ENCODE assay signal across 22 cellular contexts in the genomic region with DNA sequence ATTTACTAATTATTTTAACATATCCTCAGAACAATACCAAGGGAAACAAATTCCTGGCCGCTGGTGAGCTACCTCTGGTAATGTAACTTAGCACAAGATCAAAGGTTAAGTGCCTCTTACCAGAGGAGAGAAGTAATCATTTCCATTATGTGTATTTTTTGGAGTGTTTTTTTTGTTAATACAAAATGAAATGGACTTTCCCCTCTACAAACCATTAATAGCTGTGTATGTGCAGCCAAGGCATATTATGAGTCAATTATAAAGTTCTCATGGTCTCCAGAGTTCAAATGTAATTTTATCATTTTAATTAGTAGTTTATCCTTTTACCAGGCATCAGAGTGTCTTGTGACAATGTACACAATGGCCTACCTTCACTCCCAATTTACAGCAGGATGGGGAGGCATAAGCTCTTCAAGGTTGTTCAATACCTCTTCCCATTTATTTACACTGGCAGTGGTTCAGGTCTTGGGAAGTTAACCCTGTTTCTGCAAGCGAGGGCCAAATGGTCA.
A peak's percentile ranks its signal among the peaks of the same experiment; 100 is the strongest.
DNase-seq lines count a peak whose midpoint lies in the region; ATAC-seq and TF ChIP-seq lines count a peak whose summit lies in the region.
"Had no signal": no experiment of that assay in that cellular context is flagged by ENCODE, and none has a peak within 500 bp of the region (broad histone marks: within the 10 kb centered on the region; RNA-seq: fewer than 3 reads in every experiment).

No MANE protein-coding gene starts in this region.

- no peak for TF ChIP-seq CTCF in left lung (IDR thresholded peaks at IDR 0.05)

- no peaks in the 10 kb centered on the region for H3K36me3 ChIP-seq in left lung
- H3K36me3 ChIP-seq: SJSA1, spleen, uterus had no signal

- peaks cover 0 to 2% of the 10 kb centered on the region in 2 donors for H3K4me1 ChIP-seq in left lung
- H3K4me1 ChIP-seq: spleen, uterus had no signal

- H3K27ac ChIP-seq in left lung: no peak overlapping the region
- H3K27ac ChIP-seq: SJSA1, spleen, uterus had no signal

- no peak overlapping the region for H3K4me3 ChIP-seq in left lung
- H3K4me3 ChIP-seq: lung, SJSA1, spleen, uterus had no signal

- intact Hi-C loops in left lung (cut with DNase I): no loop called here
- intact Hi-C loops in posterior cingulate gyrus (cut with DNase I): no loop called here

- DNase-seq in COLO668 (lab: John Stamatoyannopoulos, UW; ENCODE audit: unreplicated experiment) (peak; percentile 38), NCI-H1105 (lab: John Stamatoyannopoulos, UW) (peak; percentile 68), NCI-H748 (lab: John Stamatoyannopoulos, UW; ENCODE audit: unreplicated experiment) (peak; percentile 96), left lung (no peak), SIG-M5 (lab: John Stamatoyannopoulos, UW) (no peak), posterior cingulate gyrus (no peak)
- DNase-seq: activated CD4-positive, alpha-beta T cell treated with anti-CD3 and anti-CD28 coated beads for 36 hours; activated CD8-positive, alpha-beta memory T cell treated with anti-CD3 and anti-CD28 coated beads, Interleukin-2, amount 50 U/mL, for 4 hours; activated naive CD4-positive, alpha-beta T cell; CD4-positive, alpha-beta memory T cell; foreskin fibroblast; GDM1; GOT3; natural killer cell; NCI-H2081 treated with DMSO at 0.1 percent for 48 hours; spleen; stimulated activated naive B cell treated with anti-CD40 and anti-IgM and Interleukin-4, amounts not matched to agents 10 μg/mL and 1 μg/mL and 100 μg/mL, for 72 hours; uterus had no signal

- H3K27me3 ChIP-seq in left lung: no peaks in the 10 kb centered on the region
- H3K27me3 ChIP-seq: SJSA1, spleen, uterus had no signal

- peak; percentile 75 for ATAC-seq in left lung
- no peak for ATAC-seq in GM19395 (IDR thresholded peaks at IDR 0.05; ENCODE audit: unreplicated experiment)
- ATAC-seq in HG03108 (IDR thresholded peaks at IDR 0.05; ENCODE audit: unreplicated experiment): no peak
- ATAC-seq: activated CD4-positive, alpha-beta T cell treated with anti-CD3 and anti-CD28 coated beads for 36 hours; natural killer cell; stimulated activated naive B cell treated with anti-CD40 and anti-IgM and Interleukin-4, amounts not matched to agents 10 μg/mL and 1 μg/mL and 100 μg/mL, for 72 hours had no signal

- no peaks in the 10 kb centered on the region for H3K9me3 ChIP-seq in left lung
- H3K9me3 ChIP-seq: SJSA1, uterus had no signal

Comparison
In these comparisons a context has a peak if more than half of its experiments do, and no peak if none do; other contexts are left out.
1. DNase-seq: peak in COLO668 (single experiment), NCI-H1105 (single experiment) and NCI-H748 (single experiment); none in left lung (0 of 2), SIG-M5 (single experiment) and posterior cingulate gyrus (0 of 10).